ENCODE assay signal across 1 cellular context in the genomic region with DNA sequence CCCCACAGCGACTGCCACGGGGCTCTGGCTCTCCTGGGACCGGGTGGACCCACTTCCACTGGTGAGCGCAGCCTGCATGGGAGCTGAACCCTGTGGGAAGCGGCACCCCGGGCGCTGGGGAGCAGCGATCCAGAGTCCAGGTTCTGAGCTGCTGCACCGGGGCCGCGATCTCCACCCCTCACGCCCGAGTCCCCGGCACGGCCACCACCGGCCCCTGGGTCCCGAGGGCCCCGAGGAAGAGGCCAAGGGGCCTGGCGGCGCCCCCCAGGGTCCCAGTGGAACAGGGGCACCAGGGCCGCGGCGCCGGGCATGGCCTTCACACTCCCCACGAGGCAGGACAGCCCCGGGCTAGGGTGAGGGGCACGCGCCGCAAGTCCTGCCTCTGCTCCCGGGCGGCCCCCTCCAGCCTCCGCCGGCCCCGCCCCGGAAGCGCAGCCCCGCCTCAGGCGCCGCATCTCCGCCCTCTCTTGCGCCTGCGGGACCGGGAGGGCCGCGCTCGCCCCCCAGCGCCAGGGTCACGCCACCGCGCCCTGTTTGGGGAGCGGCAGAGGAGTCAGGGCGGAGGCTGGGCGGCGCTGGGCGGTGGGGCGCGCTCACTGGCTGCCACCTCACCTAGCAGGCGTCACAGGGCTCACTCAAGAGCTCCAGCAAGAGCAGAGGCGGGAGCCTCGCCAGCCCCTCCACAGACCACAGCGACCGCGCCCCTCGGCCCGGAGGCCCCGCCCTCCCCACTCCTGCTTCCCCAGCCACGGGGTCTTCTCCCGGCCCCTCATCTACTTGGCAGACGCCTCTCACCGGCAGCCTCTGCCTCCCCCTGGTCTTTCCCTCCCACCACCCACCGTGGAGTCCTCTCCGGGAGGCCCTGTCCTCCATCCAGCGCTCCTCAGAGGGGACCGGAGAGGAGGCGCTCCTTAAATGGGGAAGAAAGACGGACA.
TF ChIP-seq lines count a peak whose summit lies in the region.

No MANE protein-coding gene starts in this region.

TF ChIP-seq in K562, 482 proteins besides CTCF, POLR2A, EP300 and RAD21 (continued from another document):
- TF ChIP-seq ZNF318 (IDR thresholded peaks at IDR 0.05; ENCODE audit: borderline replicate concordance in 1 of 2, low read depth in 1 of 2) (no peak), RBFOX2 (IDR thresholded peaks at IDR 0.05; ENCODE audit: low read depth, low read length) (peak; percentile 57), CREB1 (IDR thresholded peaks at IDR 0.05) (peak; percentile 62; the same call in 1 of the 2 replicates), CREB1 (CRISPR knock-in tag; IDR thresholded peaks at IDR 0.05) (peak; percentile 56; the same call in 1 of the 2 replicates), ZBTB7A (IDR thresholded peaks at IDR 0.05; ENCODE audit: borderline replicate concordance, control insufficient read depth, low read depth, low read length) (peak; percentile 44; the same call in 1 of the 2 replicates), SMC3 (conservative IDR thresholded peaks at IDR 0.05; ENCODE audit: insufficient read depth, low read depth, low read length) (peak; percentile 27; the same call in 1 of the 2 replicates), MEIS2 (IDR thresholded peaks at IDR 0.05; ENCODE audit: partially characterized antibody) (peak; percentile 28), MTA3 (IDR thresholded peaks at IDR 0.05; ENCODE audit: borderline replicate concordance) (peak; percentile 66; the same call in 1 of the 2 replicates), HMGN3 (IDR thresholded peaks at IDR 0.05; ENCODE audit: borderline replicate concordance, extremely low read depth, insufficient read length, low read depth, low read length) (no peak), NFXL1 (CRISPR knock-in tag; IDR thresholded peaks at IDR 0.05) (no peak), GTF2E2 (tag; IDR thresholded peaks at IDR 0.05) (no peak), CTBP1 (IDR thresholded peaks at IDR 0.05; ENCODE audit: borderline replicate concordance) (peak; percentile 87), HDAC6 (IDR thresholded peaks at IDR 0.05; ENCODE audit: low read depth, low read length) (no peak), ZNF561 (CRISPR knock-in tag; conservative IDR thresholded peaks at IDR 0.05) (no peak), ARNT (IDR thresholded peaks at IDR 0.05) (no peak), E2F8 (IDR thresholded peaks at IDR 0.05; ENCODE audit: low read depth, partially characterized antibody) (no peak), SMARCE1 (IDR thresholded peaks at IDR 0.05) (no peak), ZBTB43 (CRISPR knock-in tag; IDR thresholded peaks at IDR 0.05) (no peak), MYC (IDR thresholded peaks at IDR 0.05; ENCODE audit: low read depth, low read length) (no peak), MYC (CRISPR knock-in tag; IDR thresholded peaks at IDR 0.05; ENCODE audit: borderline replicate concordance, low read depth) (no peak), HNRNPH1 (optimal IDR thresholded peaks at IDR 0.05; ENCODE audit: low read depth, low read length) (no peak), PTBP1 (IDR thresholded peaks at IDR 0.05; ENCODE audit: low read depth, low read length) (no peak), KDM2B (CRISPR knock-in tag; IDR thresholded peaks at IDR 0.05) (no peak), RBBP5 (IDR thresholded peaks at IDR 0.05; ENCODE audit: borderline replicate concordance, insufficient read depth, low read length, poor library complexity, severe bottlenecking) (no peak), RBM25 (IDR thresholded peaks at IDR 0.05; ENCODE audit: low read depth, low read length, severe bottlenecking) (peak; percentile 5), IFI16 (CRISPR knock-in tag; IDR thresholded peaks at IDR 0.05) (no peak), U2AF1 (optimal IDR thresholded peaks at IDR 0.05; ENCODE audit: low read depth, low read length) (peak; percentile 38), MAX (CRISPR knock-in tag; IDR thresholded peaks at IDR 0.05) (peak; percentile 15; the same call in 1 of the 2 replicates), BRD9 (IDR thresholded peaks at IDR 0.05; ENCODE audit: low read depth, partially characterized antibody) (no peak)
- TF ChIP-seq, protein P1, sequence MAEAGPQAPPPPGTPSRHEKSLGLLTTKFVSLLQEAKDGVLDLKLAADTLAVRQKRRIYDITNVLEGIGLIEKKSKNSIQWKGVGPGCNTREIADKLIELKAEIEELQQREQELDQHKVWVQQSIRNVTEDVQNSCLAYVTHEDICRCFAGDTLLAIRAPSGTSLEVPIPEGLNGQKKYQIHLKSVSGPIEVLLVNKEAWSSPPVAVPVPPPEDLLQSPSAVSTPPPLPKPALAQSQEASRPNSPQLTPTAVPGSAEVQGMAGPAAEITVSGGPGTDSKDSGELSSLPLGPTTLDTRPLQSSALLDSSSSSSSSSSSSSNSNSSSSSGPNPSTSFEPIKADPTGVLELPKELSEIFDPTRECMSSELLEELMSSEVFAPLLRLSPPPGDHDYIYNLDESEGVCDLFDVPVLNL (CRISPR knock-in tag; IDR thresholded peaks at IDR 0.05; ENCODE audit: low read depth): no peak
